28 cellular contexts compared by ENCODE assay signal in the genomic region with DNA sequence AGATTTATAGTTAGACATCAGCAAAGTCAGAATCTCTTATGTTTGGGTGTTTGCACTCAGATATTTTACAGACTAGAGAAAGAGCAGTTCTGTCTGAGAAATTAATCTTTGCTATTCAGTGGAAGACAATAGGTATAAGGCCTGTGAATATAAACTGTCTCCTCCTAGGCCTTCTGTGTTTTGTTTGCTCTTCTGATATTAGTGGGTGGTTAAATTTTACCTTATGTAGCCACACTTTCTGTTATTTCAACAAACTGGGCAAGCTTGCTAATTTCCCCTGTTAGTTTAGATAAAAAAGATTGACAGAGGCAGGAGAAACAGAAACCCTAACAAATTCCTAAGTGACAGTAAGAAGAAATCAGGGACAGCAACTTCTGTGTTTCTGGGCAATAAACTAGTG.
"Had no signal": no experiment of that assay in that cellular context is flagged by ENCODE, and none has a peak within 500 bp of the region (broad histone marks: within the 10 kb centered on the region; RNA-seq: fewer than 3 reads in every experiment).

No MANE protein-coding gene starts in this region.

- H3K4me1 ChIP-seq: colonic mucosa, stomach, testis, tibial artery had no signal

- DNase-seq: central memory CD4-positive, alpha-beta T cell; colonic mucosa; effector CD8-positive, alpha-beta T cell; erythroblast; esophagus squamous epithelium; foreskin melanocyte; glutamatergic neuron; heart right ventricle; hippocampal formation; mesenchymal stem cell; naive thymus-derived CD4-positive, alpha-beta T cell; occipital lobe; ovary; posterior cingulate gyrus; retina; stimulated activated CD4-positive, alpha-beta T cell treated with anti-CD3 and anti-CD28 coated beads, Interleukin-12 subunit alpha, Interleukin-12 subunit beta, amount 100 ng/mL, for 4 hours; stimulated activated CD4-positive, alpha-beta T cell treated with anti-CD3 and anti-CD28 coated beads, Interleukin-1b, Interleukin-23, amount 100 ng/mL, for 48 hours; stimulated activated CD4-positive, alpha-beta T cell treated with anti-CD3 and anti-CD28 coated beads, Interleukin-4, amount 100 ng/mL, for 1 hour; stimulated activated CD8-positive, alpha-beta memory T cell treated with anti-CD3 and anti-CD28 coated beads, Interleukin-4, amount 100 ng/mL, for 48 hours; stimulated activated naive CD4-positive, alpha-beta T cell treated with Interleukin-2 at 50 U/mL for 16 hours; stomach; testis; tibial artery; upper lobe of left lung had no signal

- H3K9me3 ChIP-seq: colonic mucosa, esophagus squamous epithelium, heart right ventricle, ovary, stomach, testis, tibial artery, upper lobe of left lung had no signal

- H3K27me3 ChIP-seq: colonic mucosa, heart right ventricle, ovary, stomach, testis, tibial artery, upper lobe of left lung had no signal

- H3K4me3 Mint-ChIP-seq: dendritic cell treated with granulocyte-macrophage colony-stimulating factor and Interleukin-4, amounts not matched to agents 40 ng/mL and 50 ng/mL, for 4 days; mesothelial cell of epicardium; naive thymus-derived CD4-positive, alpha-beta T cell had no signal

- H3K4me3 ChIP-seq: colonic mucosa, esophagus squamous epithelium, heart right ventricle, ovary, smooth muscle cell, stomach, testis, tibial artery, upper lobe of left lung had no signal

- H3K27me3 Mint-ChIP-seq: dendritic cell treated with granulocyte-macrophage colony-stimulating factor and Interleukin-4, amounts not matched to agents 40 ng/mL and 50 ng/mL, for 4 days; naive thymus-derived CD4-positive, alpha-beta T cell had no signal

- H3K9me3 Mint-ChIP-seq: dendritic cell treated with granulocyte-macrophage colony-stimulating factor and Interleukin-4, amounts not matched to agents 40 ng/mL and 50 ng/mL, for 4 days; naive thymus-derived CD4-positive, alpha-beta T cell had no signal

- H3K36me3 ChIP-seq: colonic mucosa, ovary had no signal

- H3K27ac Mint-ChIP-seq: dendritic cell treated with granulocyte-macrophage colony-stimulating factor and Interleukin-4, amounts not matched to agents 40 ng/mL and 50 ng/mL, for 4 days; mesothelial cell of epicardium had no signal

- H3K27ac ChIP-seq: colonic mucosa, esophagus squamous epithelium, ovary, stomach, testis, tibial artery, upper lobe of left lung had no signal

- ATAC-seq: heart right ventricle; naive thymus-derived CD4-positive, alpha-beta T cell; sciatic nerve had no signal
